In the genomic region with DNA sequence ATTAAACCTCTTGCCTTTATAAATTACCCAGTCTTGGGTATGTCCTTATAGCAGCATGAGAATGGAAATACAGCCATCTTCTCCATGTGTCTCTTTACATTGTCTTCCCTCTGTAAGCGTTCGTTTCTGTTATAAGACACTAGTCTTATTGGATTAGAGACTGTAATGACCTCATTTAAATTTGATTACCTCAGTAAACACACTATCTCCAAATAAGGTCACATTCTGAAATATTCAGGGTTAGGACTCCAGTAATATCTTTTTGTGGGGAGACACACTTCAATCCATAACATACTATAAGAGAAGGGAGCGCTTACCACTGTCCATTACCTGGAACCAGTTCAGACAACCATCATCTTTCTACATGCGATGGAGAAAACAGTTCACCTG, we compare ENCODE assay signal across 13 cellular contexts. TPM values are rescaled to one million over a fixed set of nuclear protein-coding genes. Genes with fewer than 3 reads are reported as not detected.
A peak's percentile ranks its signal among the peaks of the same experiment; 100 is the strongest.
DNase-seq lines count a peak whose midpoint lies in the region; ATAC-seq, FAIRE-seq and TF ChIP-seq lines count a peak whose summit lies in the region.
"Had no signal": no experiment of that assay in that cellular context is flagged by ENCODE, and none has a peak within 500 bp of the region (broad histone marks: within the 10 kb centered on the region; RNA-seq: fewer than 3 reads in every experiment).

No MANE protein-coding gene starts in this region.

- no peak overlapping the region for H3K4me2 ChIP-seq in HepG2 (ENCODE audit: low read depth, low read length)
- H3K4me2 ChIP-seq in OCI-LY7 (ENCODE audit: low read length) = peak overlapping the region; percentile 99

- H3K27ac ChIP-seq in HepG2 (ENCODE audit: extremely low read length, insufficient read depth, low read length) = no peak overlapping the region
- H3K27ac ChIP-seq in right lobe of liver = peak overlapping the region in 1 of 3 donors; percentile 18
- H3K27ac ChIP-seq in OCI-LY7 (ENCODE audit: low read depth, low read length, poor library complexity, severe bottlenecking) = peak overlapping the region; percentile 95
- peak overlapping the region in 3 of 4 donors; percentile 46 to 76 (median 63) for H3K27ac ChIP-seq in upper lobe of left lung

- no peaks in the 10 kb centered on the region for H4K20me1 ChIP-seq in HepG2 (ENCODE audit: insufficient read depth, low read length)
- H4K20me1 ChIP-seq in OCI-LY7 (ENCODE audit: insufficient read depth, low read length) = no peaks in the 10 kb centered on the region

- H3K4me1 Mint-ChIP-seq in endothelial cell (ENCODE audit: unreplicated experiment) = peaks cover 54% of the 10 kb centered on the region

- H3K27ac Mint-ChIP-seq in endothelial cell (ENCODE audit: unreplicated experiment) = peak overlapping the region; percentile 90

- H2AFZ ChIP-seq in HepG2 (ENCODE audit: low read length) (no peak overlapping the region), OCI-LY7 (ENCODE audit: low read length) (no peak overlapping the region)

- H3K36me3 Mint-ChIP-seq in endothelial cell (ENCODE audit: low read depth, unreplicated experiment) = peaks cover 2% of the 10 kb centered on the region

- H3K9me2 ChIP-seq in OCI-LY7 (ENCODE audit: insufficient read depth, low read length) = no peaks in the 10 kb centered on the region

- TF ChIP-seq EP300 in HepG2 (IDR thresholded peaks at IDR 0.05; ENCODE audit: low read depth in 2 of 2, low read length in 2 of 2) (no peak), HepG2 (CRISPR knock-in tag; IDR thresholded peaks at IDR 0.05; ENCODE audit: borderline replicate concordance) (no peak), upper lobe of left lung (IDR thresholded peaks at IDR 0.05) (no peak)

- no peak for ATAC-seq in HepG2
- ATAC-seq in right lobe of liver = no peak
- no peak for ATAC-seq in upper lobe of left lung (ENCODE audit: low FRiP score in 2 of 2)
- ATAC-seq in GM21576 (IDR thresholded peaks at IDR 0.05; ENCODE audit: unreplicated experiment) = no peak
- no peak for ATAC-seq in GM18909 (IDR thresholded peaks at IDR 0.05; ENCODE audit: poor library complexity, unreplicated experiment)
- no peak for ATAC-seq in HG03442 (IDR thresholded peaks at IDR 0.05; ENCODE audit: unreplicated experiment)
- ATAC-seq: foreskin keratinocyte had no signal

- POLR2A ChIA-PET in HepG2 (lab: Yijun Ruan, JAX) (no interaction called here), OCI-LY7 (lab: Charles Lee) (interaction anchor here (0.6 to 4.0 kb wide), 11 partner anchors 9 to 99 kb away, joined by 3 to 39 read pairs (median 7); no protein-coding TSS in a partner anchor)

- H3K27me3 ChIP-seq in HepG2 (ENCODE audit: control insufficient read depth in 1 of 2, insufficient read depth in 2 of 2, low read length in 2 of 2) = no peaks in the 10 kb centered on the region; a peak in 3 of 5 replicates
- H3K27me3 ChIP-seq in right lobe of liver = no peaks in the 10 kb centered on the region
- no peaks in the 10 kb centered on the region for H3K27me3 ChIP-seq in upper lobe of left lung
- H3K27me3 ChIP-seq: BE2C, foreskin keratinocyte had no signal

- H3K36me3 ChIP-seq in HepG2 (replicated peaks in 1 of 2; ENCODE audit: control insufficient read depth in 1 of 2, insufficient read depth in 2 of 2, low read length in 2 of 2) (no peaks in the 10 kb centered on the region), right lobe of liver (no peaks in the 10 kb centered on the region), OCI-LY7 (ENCODE audit: insufficient read depth, low read length) (peaks cover 15% of the 10 kb centered on the region), upper lobe of left lung (no peaks in the 10 kb centered on the region)
- H3K36me3 ChIP-seq: BE2C had no signal

- TF ChIP-seq CTCF in HepG2 (CRISPR knock-in tag; IDR thresholded peaks at IDR 0.05) (no peak), right lobe of liver (IDR thresholded peaks at IDR 0.05) (no peak), OCI-LY7 (conservative IDR thresholded peaks at IDR 0.05; ENCODE audit: low read length) (0 out of 2 replicates have a peak, but pooled peaks have one; percentile 11), endothelial cell (IDR thresholded peaks at IDR 0.05; ENCODE audit: unreplicated experiment) (no peak), upper lobe of left lung (IDR thresholded peaks at IDR 0.05) (no peak)

- no TSS peak for BruUV-seq in HepG2 (replicated peaks; lab: Mats Ljungman, UMichigan)
- BruUV-seq in OCI-LY7 (replicated peaks; lab: Mats Ljungman, UMichigan) = TSS peak; percentile 97

- DNase-seq in HepG2 (ENCODE audit: low spot score) = no peak
- no peak for DNase-seq in right lobe of liver
- DNase-seq in OCI-LY7 (ENCODE audit: low spot score) = no peak
- no peak for DNase-seq in endothelial cell (ENCODE audit: low spot score)
- no peak for DNase-seq in upper lobe of left lung
- DNase-seq: BE2C, foreskin keratinocyte, IMR-90, NCI-H2171 had no signal

- no peak for TF ChIP-seq POLR2A in HepG2 (IDR thresholded peaks at IDR 0.05; ENCODE audit: insufficient read depth in 1 of 2, low read depth in 2 of 2, low read length in 2 of 2)
- TF ChIP-seq POLR2A in right lobe of liver (IDR thresholded peaks at IDR 0.05) = no peak
- no peak for TF ChIP-seq POLR2A in upper lobe of left lung (IDR thresholded peaks at IDR 0.05)

- FAIRE-seq in HepG2 (lab: Jason Lieb, UNC) = no peak
- FAIRE-seq: colon had no signal

- H3K9me3 Mint-ChIP-seq in endothelial cell (ENCODE audit: unreplicated experiment) = no peaks in the 10 kb centered on the region

- H3K9ac ChIP-seq in HepG2 (ENCODE audit: insufficient read depth, low read depth, low read length) = no peak overlapping the region

- in situ Hi-C loops in HepG2 (cut with HindIII; ENCODE audit: extremely low pct_ligation_motif_present, low pct_unique_long_range_greater_than_20kb) = no loop called here

- H3K4me3 ChIP-seq in HepG2 (replicated peaks in 1 of 3; ENCODE audit: insufficient read depth in 1 of 3, low read depth in 2 of 3, low read length in 3 of 3) = no peak overlapping the region
- no peak overlapping the region for H3K4me3 ChIP-seq in right lobe of liver
- peak overlapping the region; percentile 81 for H3K4me3 ChIP-seq in OCI-LY7 (ENCODE audit: low read depth, low read length, poor library complexity, severe bottlenecking)
- no peak overlapping the region for H3K4me3 ChIP-seq in upper lobe of left lung

- H3K27me3 Mint-ChIP-seq in endothelial cell (ENCODE audit: unreplicated experiment) = peaks cover 3% of the 10 kb centered on the region

- H3K79me2 ChIP-seq in HepG2 (ENCODE audit: insufficient read depth, low read length) = no peaks in the 10 kb centered on the region
- H3K79me2 ChIP-seq in OCI-LY7 (ENCODE audit: insufficient read depth, low read depth, low read length) = peaks cover 38% of the 10 kb centered on the region; the same call in 1 of the 2 replicates

- TF ChIP-seq RAD21 in HepG2 (CRISPR knock-in tag; IDR thresholded peaks at IDR 0.05) = no peak

- CTCF ChIA-PET in HepG2 (lab: Yijun Ruan, JAX; ENCODE audit: low intra/inter-chr PET ratio, low total read pairs) = no interaction called here
- CTCF ChIA-PET in OCI-LY7 (lab: Charles Lee; ENCODE audit: unreplicated experiment) = interaction anchor here (1.3 kb wide), 1 partner anchor 24 kb away, joined by 3 read pairs; no protein-coding TSS in a partner anchor

- H3K4me3 Mint-ChIP-seq in endothelial cell (ENCODE audit: unreplicated experiment) = peak overlapping the region; percentile 76

- WGBS in HepG2 (ENCODE audit: low lambda C conversion rate) = 57% methylated on average over 4 of the region's 4 CpGs
- 60% methylated on average over 4 of the region's 4 CpGs for WGBS in right lobe of liver (ENCODE audit: insufficient coverage, low coverage, low lambda C conversion rate, missing lambda C conversion rate)
- WGBS in upper lobe of left lung, 2 donors = 83% methylated on average over 4 of the region's 4 CpGs

- H3K9me3 ChIP-seq in HepG2 (ENCODE audit: low read length) (no peaks in the 10 kb centered on the region), right lobe of liver (no peaks in the 10 kb centered on the region), OCI-LY7 (ENCODE audit: low read length) (no peaks in the 10 kb centered on the region), upper lobe of left lung (no peaks in the 10 kb centered on the region)
- H3K9me3 ChIP-seq: BE2C had no signal

- intact Hi-C loops in HepG2 (cut with micrococcal nuclease; ENCODE audit: unreplicated experiment) = no loop called here
- intact Hi-C loops in right lobe of liver (cut with DNase I) = no loop called here
- intact Hi-C loops in OCI-LY7 (cut with micrococcal nuclease; ENCODE audit: unreplicated experiment) = loop anchor here (1.0 to 10.0 kb wide), 4 partner anchors 35 to 1870 kb away; a partner anchor contains a TSS

- H3K4me1 ChIP-seq in HepG2 (ENCODE audit: insufficient read depth, low read length) (no peaks in the 10 kb centered on the region), right lobe of liver (no peaks in the 10 kb centered on the region), OCI-LY7 (ENCODE audit: insufficient read depth, low read length, poor library complexity, severe bottlenecking) (peaks cover 68% of the 10 kb centered on the region), upper lobe of left lung (peaks cover 5 to 22% (median 11%) of the 10 kb centered on the region in 4 donors)

RNA-seq across cellular contexts. Expression of a gene that starts 34.3 kb away (rescaled TPM):
- total RNA-seq in HepG2 (2016; rRNA removed; fragmentation: Illumina TruSeq; extraction: Trizol) (3.1 and 6.5 TPM in 2 replicates), right lobe of liver (10 to 100 TPM; 19.5 to 42.3 (median 26.5) TPM), OCI-LY7 (2022) (50.0 and 59.9 TPM in 2 replicates), endothelial cell (ENCODE audit: unreplicated experiment) (89.6 TPM), upper lobe of left lung (100 to 1,000 TPM in 4 of 6 donors, 10 to 100 TPM in 2; 79.6 to 352 (median 229) TPM)
- 1.3 and 2.9 TPM in 2 replicates for total RNA-seq in HepG2 (2016; cell fraction: cytosol; rRNA removed; fragmentation: Illumina TruSeq; extraction: Trizol; ENCODE audit: low read depth)
- 2.7 and 7.3 TPM in 2 replicates for total RNA-seq in HepG2 (2016; cell fraction: insoluble cytoplasmic fraction; rRNA removed; fragmentation: Illumina TruSeq; extraction: Trizol)
- 4.1 and 4.8 TPM in 2 replicates for total RNA-seq in HepG2 (2016; cell fraction: membrane; rRNA removed; fragmentation: Illumina TruSeq; extraction: Trizol)
- 6.2 and 7.8 TPM in 2 replicates for total RNA-seq in HepG2 (2016; cell fraction: nucleus; rRNA removed; fragmentation: Illumina TruSeq; extraction: Trizol)
- 2.5 and 3.3 TPM in 2 replicates for polyA plus RNA-seq in HepG2 (2011; rRNA removed)
- 1.7 and 2.7 TPM in 2 replicates for polyA plus RNA-seq in HepG2 (2011; cell fraction: cytosol; rRNA removed)
- polyA plus RNA-seq in HepG2 (2011; cell fraction: nucleus; rRNA removed) = 1.1 and 1.3 TPM in 2 replicates
- 1.1 and 1.8 TPM in 2 replicates for polyA plus RNA-seq in HepG2 (2012)
- 2.0 and 2.2 TPM in 2 replicates for polyA plus RNA-seq in HepG2 (2016; cell fraction: cytosol; fragmentation: Illumina TruSeq; extraction: Trizol; ENCODE audit: low read depth)
- 2.8 and 3.0 TPM in 2 replicates for polyA plus RNA-seq in HepG2 (2016; cell fraction: insoluble cytoplasmic fraction; fragmentation: Illumina TruSeq; extraction: Trizol; ENCODE audit: low read depth)
- 2.2 and 2.8 TPM in 2 replicates for polyA plus RNA-seq in HepG2 (2016; cell fraction: membrane; fragmentation: Illumina TruSeq; extraction: Trizol; ENCODE audit: low read depth)
- polyA plus RNA-seq in HepG2 (2016; cell fraction: nucleus; fragmentation: Illumina TruSeq; extraction: Trizol; ENCODE audit: insufficient read depth, low read depth) = 5.7 and 10.7 TPM in 2 replicates
- polyA minus RNA-seq in HepG2 (2011; rRNA and poly(A)+ RNA removed; ENCODE audit: low replicate concordance) = 1.3 and 18.8 TPM in 2 replicates
- polyA minus RNA-seq in HepG2 (2011; cell fraction: cytosol; rRNA and poly(A)+ RNA removed) = 1.5 and 1.6 TPM in 2 replicates
- polyA minus RNA-seq in HepG2 (2011; cell fraction: nucleus; rRNA and poly(A)+ RNA removed) = 3.6 and 10.0 TPM in 2 replicates
- 40.8 and 43.9 TPM in 2 replicates for total RNA-seq in OCI-LY7 (2014; rRNA removed; shearing (Covaris generic))
